ENCODE assay signal across 8 cellular contexts in the genomic region with DNA sequence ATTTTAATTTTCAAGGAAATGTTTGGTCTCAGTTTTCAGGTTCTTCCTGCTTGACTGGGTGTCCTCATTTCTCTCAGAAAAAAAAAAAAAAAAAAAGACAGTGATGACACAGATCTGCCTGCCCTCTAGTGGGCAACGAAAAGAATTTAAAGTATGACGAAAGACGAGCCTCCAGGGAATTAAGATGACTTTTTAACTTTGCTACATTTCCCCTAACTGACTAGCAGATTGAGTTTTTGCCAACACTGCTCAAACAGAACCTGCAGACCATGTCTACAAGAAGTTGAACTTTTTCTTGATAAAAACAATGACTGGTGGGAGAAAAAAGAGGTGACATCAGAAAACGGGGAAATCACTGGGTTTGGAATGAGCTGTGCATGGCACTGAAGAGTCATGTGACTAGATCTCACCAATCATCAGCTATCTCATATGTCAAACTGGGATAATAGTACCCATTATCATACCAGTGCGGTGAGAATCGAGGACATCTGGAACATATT. TPM values are rescaled to one million over a fixed set of nuclear protein-coding genes. Genes with fewer than 3 reads are reported as not detected.
DNase-seq lines count a peak whose midpoint lies in the region; ATAC-seq, FAIRE-seq and TF ChIP-seq lines count a peak whose summit lies in the region.

No MANE protein-coding gene starts in this region.

- H3K36me3 ChIP-seq in OCI-LY3 (replicated peaks; ENCODE audit: low read depth, low read length) = no peaks in the 10 kb centered on the region
- no peaks in the 10 kb centered on the region for H3K36me3 ChIP-seq in astrocyte (ENCODE audit: insufficient read depth, low read length)
- H3K36me3 ChIP-seq in sigmoid colon = no peaks in the 10 kb centered on the region

- no peak for TF ChIP-seq POLR2A in sigmoid colon (IDR thresholded peaks at IDR 0.05)

- H3K4me3 ChIP-seq in OCI-LY3 (ENCODE audit: low read length) = peak overlapping the region; percentile 83
- H3K4me3 ChIP-seq in astrocyte (ENCODE audit: insufficient read depth, low read depth, low read length) = peak overlapping the region; percentile 20
- H3K4me3 ChIP-seq in sigmoid colon = peak overlapping the region in 3 of 4 donors; percentile 16 to 21 (median 17)

- no peaks in the 10 kb centered on the region for H3K27me3 ChIP-seq in OCI-LY3 (ENCODE audit: low read depth, low read length)
- H3K27me3 ChIP-seq in astrocyte (ENCODE audit: insufficient read depth, low read length) = no peaks in the 10 kb centered on the region
- no peaks in the 10 kb centered on the region for H3K27me3 ChIP-seq in sigmoid colon

- peak overlapping the region; percentile 21 for H3K4me3 Mint-ChIP-seq in astrocyte (ENCODE audit: unreplicated experiment)

- H3K4me1 ChIP-seq in OCI-LY3 (ENCODE audit: low read length) = peaks cover 17% of the 10 kb centered on the region
- H3K4me1 ChIP-seq in astrocyte (ENCODE audit: insufficient read depth, low read length) = peaks cover 21% of the 10 kb centered on the region
- H3K4me1 ChIP-seq in sigmoid colon = peaks cover 0 to 19% (median 15%) of the 10 kb centered on the region in 4 donors

- peak; percentile 66 to 69 for ATAC-seq in activated CD4-positive, CD25-positive, alpha-beta regulatory T cell treated with anti-CD3 and anti-CD28 coated beads, Interleukin-2, amount 50 U/mL, for 24 hours
- ATAC-seq in GM21447 (IDR thresholded peaks at IDR 0.05; ENCODE audit: unreplicated experiment) = peak; percentile 85

- DNase-seq in activated CD4-positive, CD25-positive, alpha-beta regulatory T cell treated with anti-CD3 and anti-CD28 coated beads, Interleukin-2, amount 50 U/mL, for 72 hours = no peak
- peak; percentile 85 for DNase-seq in HS-5 (ENCODE audit: low read depth)
- peak; percentile 77 for DNase-seq in astrocyte (ENCODE audit: low read depth)
- peak; percentile 55 for DNase-seq in hepatic stellate cell (ENCODE audit: low spot score)
- DNase-seq in sigmoid colon = no peak

- H4K20me1 ChIP-seq in OCI-LY3 (ENCODE audit: insufficient read depth, low read length) (no peaks in the 10 kb centered on the region), astrocyte (ENCODE audit: insufficient read depth, low read length) (no peaks in the 10 kb centered on the region)

- intact Hi-C loops in sigmoid colon (cut with DNase I) = loop anchor here (2.0 to 5.0 kb wide), 4 partner anchors 158 to 546 kb away; partner anchors contain the start of gene SLC4A7

- TF ChIP-seq EP300 in sigmoid colon (IDR thresholded peaks at IDR 0.05) = peak in 1 of 4 donors; percentile 25

- H3K79me2 ChIP-seq in OCI-LY3 (ENCODE audit: low read length) (no peaks in the 10 kb centered on the region), astrocyte (ENCODE audit: insufficient read depth, low read length) (no peaks in the 10 kb centered on the region)

- H3K4me1 Mint-ChIP-seq in astrocyte (ENCODE audit: low read depth, unreplicated experiment) = peaks cover 3% of the 10 kb centered on the region

- H3K9me3 Mint-ChIP-seq in astrocyte (ENCODE audit: unreplicated experiment) = no peaks in the 10 kb centered on the region

- H3K36me3 Mint-ChIP-seq in astrocyte (ENCODE audit: low read depth, unreplicated experiment) = no peaks in the 10 kb centered on the region

- peak; percentile 68 for FAIRE-seq in astrocyte (lab: Jason Lieb, UNC)

- H3K27me3 Mint-ChIP-seq in astrocyte (ENCODE audit: low read depth, unreplicated experiment) = no peaks in the 10 kb centered on the region

- H3K4me2 ChIP-seq in OCI-LY3 (ENCODE audit: low read length) (peak overlapping the region; percentile 87), astrocyte (ENCODE audit: low read length) (peak overlapping the region; percentile 76)

- peak overlapping the region; percentile 99 for H2AFZ ChIP-seq in OCI-LY3 (ENCODE audit: low read depth, low read length)
- H2AFZ ChIP-seq in astrocyte (ENCODE audit: low read depth, low read length) = peak overlapping the region; percentile 75

- peak overlapping the region; percentile 66 for H3K9ac ChIP-seq in OCI-LY3 (ENCODE audit: low read length)
- H3K9ac ChIP-seq in astrocyte (ENCODE audit: low read length) = peak overlapping the region; percentile 40

- H3K27ac Mint-ChIP-seq in astrocyte (ENCODE audit: unreplicated experiment) = peak overlapping the region; percentile 83

- H3K27ac ChIP-seq in OCI-LY3 (ENCODE audit: low read length) = peak overlapping the region; percentile 58
- peak overlapping the region; percentile 46 for H3K27ac ChIP-seq in astrocyte (ENCODE audit: low read depth, low read length)
- H3K27ac ChIP-seq in sigmoid colon = peak overlapping the region in 3 of 4 donors; percentile 10 to 50 (median 47)

- H3K9me3 ChIP-seq in OCI-LY3 (ENCODE audit: insufficient read depth, low read length) = no peaks in the 10 kb centered on the region
- no peaks in the 10 kb centered on the region for H3K9me3 ChIP-seq in astrocyte (ENCODE audit: insufficient read depth, low read depth, low read length)
- H3K9me3 ChIP-seq in sigmoid colon = no peaks in the 10 kb centered on the region

- 27 to 31% methylated on average over 6 of the region's 6 CpGs for WGBS in sigmoid colon, 2 donors

- TF ChIP-seq CTCF in OCI-LY3 (IDR thresholded peaks at IDR 0.05; ENCODE audit: low read depth, low read length) (peak; percentile 88), astrocyte (IDR thresholded peaks at IDR 0.05; ENCODE audit: insufficient read depth, low read depth, low read length) (peak; percentile 75), sigmoid colon (IDR thresholded peaks at IDR 0.05) (peak; percentile 37 to 63 (median 54))

RNA-seq across cellular contexts. Expression of gene EOMES, which starts 40.8 kb away (rescaled TPM):
- total RNA-seq in astrocyte (not detected in 2 replicates), sigmoid colon (not detected)
- under 1 TPM in 2 of 3 donors, not detected in 1; 0.23 to 0.67 TPM for polyA plus RNA-seq in sigmoid colon

Comparison
In these comparisons a context has a peak if more than half of its experiments do, and no peak if none do; other contexts are left out.
1. DNase-seq: peak in HS-5 (single experiment), astrocyte (single experiment) and hepatic stellate cell (single experiment); none in activated CD4-positive, CD25-positive, alpha-beta regulatory T cell treated with anti-CD3 and anti-CD28 coated beads, Interleukin-2, amount 50 U/mL, for 72 hours (single experiment) and sigmoid colon (single experiment).
2. H3K4me3 ChIP-seq: peak in every context shown above with its lines; median percentile 83 in OCI-LY3; 20 in astrocyte; 17 in sigmoid colon.
3. Peak in every context shown above with its lines, with median percentiles within 50 percentile points of each other: H3K27ac ChIP-seq and CTCF ChIP-seq.